ENCODE assay signal across 3 cellular contexts in the genomic region with DNA sequence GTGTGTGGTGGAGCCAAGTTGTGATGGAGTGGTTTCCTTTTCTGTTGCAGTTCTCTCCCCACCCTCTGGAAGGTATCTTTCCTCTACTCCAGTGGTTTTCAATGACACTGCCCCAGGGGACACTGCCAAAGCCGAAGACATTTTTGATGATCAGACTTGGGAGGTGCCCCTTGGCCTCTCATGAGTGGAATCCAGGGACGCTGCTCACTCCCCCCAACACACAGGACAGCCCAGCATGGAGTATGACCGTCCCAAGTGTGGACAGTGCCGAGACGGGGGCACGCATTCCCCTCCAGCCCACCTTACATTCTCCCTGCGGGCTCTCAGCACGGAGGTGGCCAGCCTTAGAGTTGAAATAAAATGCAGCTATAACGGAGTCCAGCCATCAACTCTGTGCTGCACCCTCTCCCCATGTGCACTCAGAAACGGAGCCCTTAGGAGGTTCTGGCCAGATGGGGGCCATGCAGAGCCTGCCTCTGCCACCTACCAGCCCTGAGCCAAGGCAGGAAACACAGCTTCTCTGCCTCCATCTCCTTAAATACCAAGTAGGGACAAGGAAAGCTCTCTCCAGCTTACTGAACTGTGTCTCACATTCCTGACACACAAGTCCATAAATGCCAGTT.
TF ChIP-seq lines count a peak whose summit lies in the region.

No MANE protein-coding gene starts in this region.

TF ChIP-seq in SK-N-SH, 30 proteins besides CTCF, POLR2A, EP300 and RAD21 (continues in another document):
- TF ChIP-seq ZBTB33 (IDR thresholded peaks at IDR 0.05; ENCODE audit: borderline replicate concordance, low read depth) (no peak), USF2 (IDR thresholded peaks at IDR 0.05; ENCODE audit: borderline replicate concordance, low read depth, low read length) (no peak), RXRA (IDR thresholded peaks at IDR 0.05; ENCODE audit: borderline replicate concordance, low read depth) (no peak), TCF12 (IDR thresholded peaks at IDR 0.05) (no peak), RCOR1 (IDR thresholded peaks at IDR 0.05; ENCODE audit: low read length) (no peak), JUND (IDR thresholded peaks at IDR 0.05) (no peak), ELF1 (IDR thresholded peaks at IDR 0.05) (no peak), GATA2 (CRISPR knock-in tag; IDR thresholded peaks at IDR 0.05) (no peak), TEAD4 (IDR thresholded peaks at IDR 0.05; ENCODE audit: borderline replicate concordance, insufficient read depth) (no peak), REST (IDR thresholded peaks at IDR 0.05; ENCODE audit: low read depth, low read length) (no peak), EZH2phosphoT487 (IDR thresholded peaks at IDR 0.05; ENCODE audit: borderline replicate concordance, low read depth) (no peak), RFX5 (IDR thresholded peaks at IDR 0.05; ENCODE audit: low read length) (no peak), GABPA (IDR thresholded peaks at IDR 0.05; ENCODE audit: low read depth) (no peak)

TF ChIP-seq in SK-N-SH treated with all-trans-retinoic acid at 6 μM for 48 hours, 23 proteins besides CTCF, POLR2A, EP300 and RAD21 (continued from another document):
- TF ChIP-seq TSHZ2 (CRISPR knock-in tag; IDR thresholded peaks at IDR 0.05), result no peak
- no peak for TF ChIP-seq BACH2 (CRISPR knock-in tag; IDR thresholded peaks at IDR 0.05; ENCODE audit: borderline replicate concordance)
- TF ChIP-seq ISL1 (CRISPR knock-in tag; IDR thresholded peaks at IDR 0.05), result no peak
- TF ChIP-seq, protein P1, sequence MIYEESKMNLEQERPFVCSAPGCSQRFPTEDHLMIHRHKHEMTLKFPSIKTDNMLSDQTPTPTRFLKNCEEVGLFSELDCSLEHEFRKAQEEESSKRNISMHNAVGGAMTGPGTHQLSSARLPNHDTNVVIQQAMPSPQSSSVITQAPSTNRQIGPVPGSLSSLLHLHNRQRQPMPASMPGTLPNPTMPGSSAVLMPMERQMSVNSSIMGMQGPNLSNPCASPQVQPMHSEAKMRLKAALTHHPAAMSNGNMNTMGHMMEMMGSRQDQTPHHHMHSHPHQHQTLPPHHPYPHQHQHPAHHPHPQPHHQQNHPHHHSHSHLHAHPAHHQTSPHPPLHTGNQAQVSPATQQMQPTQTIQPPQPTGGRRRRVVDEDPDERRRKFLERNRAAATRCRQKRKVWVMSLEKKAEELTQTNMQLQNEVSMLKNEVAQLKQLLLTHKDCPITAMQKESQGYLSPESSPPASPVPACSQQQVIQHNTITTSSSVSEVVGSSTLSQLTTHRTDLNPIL (CRISPR knock-in tag; IDR thresholded peaks at IDR 0.05; ENCODE audit: low read depth), result no peak
- no peak for TF ChIP-seq ZFP30 (CRISPR knock-in tag; IDR thresholded peaks at IDR 0.05)
- TF ChIP-seq ARNTL (CRISPR knock-in tag; IDR thresholded peaks at IDR 0.05; ENCODE audit: borderline replicate concordance, low read depth), result no peak
- TF ChIP-seq ZFP3 (CRISPR knock-in tag; IDR thresholded peaks at IDR 0.05), result no peak
- no peak for TF ChIP-seq ZC3H10 (CRISPR knock-in tag; IDR thresholded peaks at IDR 0.05)
- TF ChIP-seq SNAI2 (CRISPR knock-in tag; IDR thresholded peaks at IDR 0.05), result no peak
- TF ChIP-seq POU6F1 (CRISPR knock-in tag; IDR thresholded peaks at IDR 0.05; ENCODE audit: borderline replicate concordance, low read depth), result no peak
- TF ChIP-seq TOX (CRISPR knock-in tag; IDR thresholded peaks at IDR 0.05; ENCODE audit: borderline replicate concordance), result no peak

TF ChIP-seq in HCT116, 20 proteins besides CTCF, POLR2A, EP300 and RAD21 (continued from another document):
- TF ChIP-seq REST (IDR thresholded peaks at IDR 0.05; ENCODE audit: low read depth) (no peak), ZNF274 (IDR thresholded peaks at IDR 0.05; ENCODE audit: low read depth, low read length) (no peak), ZBTB33 (IDR thresholded peaks at IDR 0.05; ENCODE audit: extremely low read depth, insufficient replicate concordance, low read length) (no peak), FOSL1 (IDR thresholded peaks at IDR 0.05; ENCODE audit: low read depth) (no peak), EZH2 (IDR thresholded peaks at IDR 0.05) (no peak), CEBPB (IDR thresholded peaks at IDR 0.05; ENCODE audit: low read depth) (no peak), TCF7L2 (IDR thresholded peaks at IDR 0.05; ENCODE audit: borderline replicate concordance, extremely low read depth, insufficient read depth, insufficient read length) (no peak), SIN3A (IDR thresholded peaks at IDR 0.05; ENCODE audit: low read depth) (no peak), POLR2AphosphoS5 (IDR thresholded peaks at IDR 0.05; ENCODE audit: low read depth, low read length) (no peak), SRF (IDR thresholded peaks at IDR 0.05; ENCODE audit: low read depth) (no peak), EGR1 (IDR thresholded peaks at IDR 0.05; ENCODE audit: low read depth) (no peak), ATF3 (IDR thresholded peaks at IDR 0.05) (no peak)
TF ChIP-seq in HCT116: peak in this region for 0.
